Comparison of ENCODE assay signal across 17 cellular contexts in the genomic region with DNA sequence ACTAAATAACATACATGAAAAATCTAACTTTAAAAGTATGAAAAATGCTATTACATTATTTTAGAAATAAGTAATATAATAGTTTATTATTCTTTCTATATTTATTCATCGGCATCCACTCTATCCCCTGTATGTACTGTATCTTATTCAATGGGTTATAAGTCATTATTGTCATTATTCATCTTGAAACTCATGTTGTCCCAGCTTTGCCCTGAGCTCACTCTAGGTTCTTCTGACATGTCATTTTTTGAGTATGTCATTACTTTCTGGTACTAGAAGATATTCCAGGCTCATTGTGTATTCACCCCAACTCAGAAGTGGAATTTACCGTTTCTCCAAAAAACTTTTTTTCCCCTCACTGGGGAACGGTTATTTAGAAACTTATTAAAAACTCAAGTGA. TPM values are rescaled to one million over a fixed set of nuclear protein-coding genes. Genes with fewer than 3 reads are reported as not detected.
A peak's percentile ranks its signal among the peaks of the same experiment; 100 is the strongest.
DNase-seq lines count a peak whose midpoint lies in the region; ATAC-seq and TF ChIP-seq lines count a peak whose summit lies in the region.
"Had no signal": no experiment of that assay in that cellular context is flagged by ENCODE, and none has a peak within 500 bp of the region (broad histone marks: within the 10 kb centered on the region; RNA-seq: fewer than 3 reads in every experiment).

No MANE protein-coding gene starts in this region.

- no peaks in the 10 kb centered on the region for H3K9me3 Mint-ChIP-seq in activated naive CD4-positive, alpha-beta T cell treated with anti-CD3 and anti-CD28 coated beads, Interleukin-2, amount 50 U/mL, for 72 hours
- no peaks in the 10 kb centered on the region for H3K9me3 Mint-ChIP-seq in stimulated activated effector memory CD8-positive, alpha-beta T cell treated with anti-CD3 and anti-CD28 coated beads, Interleukin-12 subunit alpha, Interleukin-12 subunit beta, amount 100 ng/mL, for 72 hours

- peaks cover 13% of the 10 kb centered on the region for H3K4me1 Mint-ChIP-seq in stimulated activated effector memory CD8-positive, alpha-beta T cell treated with anti-CD3 and anti-CD28 coated beads, Interleukin-12 subunit alpha, Interleukin-12 subunit beta, amount 100 ng/mL, for 72 hours

- TF ChIP-seq CTCF in GM13976 (IDR thresholded peaks at IDR 0.05; ENCODE audit: borderline replicate concordance, control extremely low read depth, extremely low read depth, insufficient read depth, missing control alignments): no peak

- no peak for DNase-seq in activated naive CD4-positive, alpha-beta T cell treated with anti-CD3 and anti-CD28 coated beads, Interleukin-2, amount 50 U/mL, for 72 hours (ENCODE audit: low spot score in 2 of 2)
- no peak for DNase-seq in activated naive CD4-positive, alpha-beta T cell treated with anti-CD3 and anti-CD28 coated beads, Interleukin-2, amount 50 U/mL, for 16 hours
- DNase-seq in GM13976 (ENCODE audit: low spot score): peak; percentile 54
- no peak for DNase-seq in stimulated activated effector memory CD8-positive, alpha-beta T cell treated with anti-CD3 and anti-CD28 coated beads, Interleukin-12 subunit alpha, Interleukin-12 subunit beta, amount 100 ng/mL, for 72 hours (ENCODE audit: low spot score in 2 of 2)
- no peak for DNase-seq in posterior cingulate gyrus
- no peak for DNase-seq in HEK293T (ENCODE audit: extremely low spot score)
- DNase-seq: AML-193, DMS79, H7, IMR-90, NCI-H1417 treated with DMSO at 0.1 percent for 48 hours, NCI-H187 treated with DMSO at 0.1 percent for 48 hours, NCI-H2227 treated with DMSO at 0.1 percent for 48 hours, SHP77 treated with DMSO at 0.1 percent for 48 hours, SK-N-SH had no signal

- CTCF ChIA-PET in HEK293T (lab: Yijun Ruan, JAX): no interaction called here

- in situ Hi-C loops in GM13976 (cut with MboI; ENCODE audit: low sequenced_read_pairs, unreplicated experiment): no loop called here

- peak; percentile 56 to 91 for ATAC-seq in activated naive CD4-positive, alpha-beta T cell treated with anti-CD3 and anti-CD28 coated beads, Interleukin-2, amount 50 U/mL, for 72 hours
- ATAC-seq in HG03565 (IDR thresholded peaks at IDR 0.05; ENCODE audit: unreplicated experiment) (peak; percentile 34), HG02763 (IDR thresholded peaks at IDR 0.05; ENCODE audit: unreplicated experiment) (no peak)
- peak; percentile 99 for ATAC-seq in stimulated activated effector memory CD8-positive, alpha-beta T cell treated with anti-CD3 and anti-CD28 coated beads, Interleukin-12 subunit alpha, Interleukin-12 subunit beta, amount 100 ng/mL, for 72 hours

- H3K36me3 Mint-ChIP-seq in activated naive CD4-positive, alpha-beta T cell treated with anti-CD3 and anti-CD28 coated beads, Interleukin-2, amount 50 U/mL, for 72 hours: peaks cover 0 to 6% of the 10 kb centered on the region in 2 donors
- H3K36me3 Mint-ChIP-seq in stimulated activated effector memory CD8-positive, alpha-beta T cell treated with anti-CD3 and anti-CD28 coated beads, Interleukin-12 subunit alpha, Interleukin-12 subunit beta, amount 100 ng/mL, for 72 hours: peaks cover 62% of the 10 kb centered on the region

- POLR2A ChIA-PET in HEK293T (lab: Yijun Ruan, JAX): no interaction called here

- intact Hi-C loops in posterior cingulate gyrus (cut with DNase I): no loop called here

- no peak overlapping the region for H3K27ac Mint-ChIP-seq in activated naive CD4-positive, alpha-beta T cell treated with anti-CD3 and anti-CD28 coated beads, Interleukin-2, amount 50 U/mL, for 72 hours
- H3K27ac Mint-ChIP-seq in stimulated activated effector memory CD8-positive, alpha-beta T cell treated with anti-CD3 and anti-CD28 coated beads, Interleukin-12 subunit alpha, Interleukin-12 subunit beta, amount 100 ng/mL, for 72 hours: no peak overlapping the region

- no peak overlapping the region for H3K4me3 Mint-ChIP-seq in stimulated activated effector memory CD8-positive, alpha-beta T cell treated with anti-CD3 and anti-CD28 coated beads, Interleukin-12 subunit alpha, Interleukin-12 subunit beta, amount 100 ng/mL, for 72 hours

TF ChIP-seq in HEK293T, 16 proteins besides CTCF, POLR2A, EP300 and RAD21:
- no peak for TF ChIP-seq FOXM1 (IDR thresholded peaks at IDR 0.05; ENCODE audit: borderline replicate concordance)
- no peak for TF ChIP-seq ZNF384 (IDR thresholded peaks at IDR 0.05)
- TF ChIP-seq NFRKB (IDR thresholded peaks at IDR 0.05): no peak
- no peak for TF ChIP-seq SUZ12 (IDR thresholded peaks at IDR 0.05)
- TF ChIP-seq BHLHE40 (IDR thresholded peaks at IDR 0.05; ENCODE audit: borderline replicate concordance): no peak
- TF ChIP-seq FOXA1 (IDR thresholded peaks at IDR 0.05): no peak
- TF ChIP-seq L3MBTL2 (conservative IDR thresholded peaks at IDR 0.05): no peak
- no peak for TF ChIP-seq ELF4 (IDR thresholded peaks at IDR 0.05)
- TF ChIP-seq, protein P1, sequence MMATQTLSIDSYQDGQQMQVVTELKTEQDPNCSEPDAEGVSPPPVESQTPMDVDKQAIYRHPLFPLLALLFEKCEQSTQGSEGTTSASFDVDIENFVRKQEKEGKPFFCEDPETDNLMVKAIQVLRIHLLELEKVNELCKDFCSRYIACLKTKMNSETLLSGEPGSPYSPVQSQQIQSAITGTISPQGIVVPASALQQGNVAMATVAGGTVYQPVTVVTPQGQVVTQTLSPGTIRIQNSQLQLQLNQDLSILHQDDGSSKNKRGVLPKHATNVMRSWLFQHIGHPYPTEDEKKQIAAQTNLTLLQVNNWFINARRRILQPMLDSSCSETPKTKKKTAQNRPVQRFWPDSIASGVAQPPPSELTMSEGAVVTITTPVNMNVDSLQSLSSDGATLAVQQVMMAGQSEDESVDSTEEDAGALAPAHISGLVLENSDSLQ (IDR thresholded peaks at IDR 0.05): no peak
- TF ChIP-seq LEF1 (IDR thresholded peaks at IDR 0.05; ENCODE audit: borderline replicate concordance): no peak
- TF ChIP-seq HDGF (IDR thresholded peaks at IDR 0.05; ENCODE audit: borderline replicate concordance): no peak
- no peak for TF ChIP-seq CTBP1 (IDR thresholded peaks at IDR 0.05; ENCODE audit: borderline replicate concordance)
- TF ChIP-seq TARDBP (IDR thresholded peaks at IDR 0.05): no peak
- no peak for TF ChIP-seq ARNT (IDR thresholded peaks at IDR 0.05)
- no peak for TF ChIP-seq FOXK2 (IDR thresholded peaks at IDR 0.05)
- no peak for TF ChIP-seq SP1 (IDR thresholded peaks at IDR 0.05)
TF ChIP-seq in HEK293T: peak in this region for 0.

RNA-seq across cellular contexts. Expression of gene MNT, which starts 53.0 kb away (rescaled TPM):
- total RNA-seq in activated naive CD4-positive, alpha-beta T cell treated with anti-CD3 and anti-CD28 coated beads, Interleukin-2, amount 50 U/mL, for 72 hours: 10 to 100 TPM; 23.4 to 31.9 TPM

RNA-seq across cellular contexts. Expression of gene METTL16, which starts 57.8 kb away (rescaled TPM):
- 10 to 100 TPM; 41.3 to 50.7 TPM for total RNA-seq in activated naive CD4-positive, alpha-beta T cell treated with anti-CD3 and anti-CD28 coated beads, Interleukin-2, amount 50 U/mL, for 72 hours
